ENCODE assay signal across 8 cellular contexts in the genomic region with DNA sequence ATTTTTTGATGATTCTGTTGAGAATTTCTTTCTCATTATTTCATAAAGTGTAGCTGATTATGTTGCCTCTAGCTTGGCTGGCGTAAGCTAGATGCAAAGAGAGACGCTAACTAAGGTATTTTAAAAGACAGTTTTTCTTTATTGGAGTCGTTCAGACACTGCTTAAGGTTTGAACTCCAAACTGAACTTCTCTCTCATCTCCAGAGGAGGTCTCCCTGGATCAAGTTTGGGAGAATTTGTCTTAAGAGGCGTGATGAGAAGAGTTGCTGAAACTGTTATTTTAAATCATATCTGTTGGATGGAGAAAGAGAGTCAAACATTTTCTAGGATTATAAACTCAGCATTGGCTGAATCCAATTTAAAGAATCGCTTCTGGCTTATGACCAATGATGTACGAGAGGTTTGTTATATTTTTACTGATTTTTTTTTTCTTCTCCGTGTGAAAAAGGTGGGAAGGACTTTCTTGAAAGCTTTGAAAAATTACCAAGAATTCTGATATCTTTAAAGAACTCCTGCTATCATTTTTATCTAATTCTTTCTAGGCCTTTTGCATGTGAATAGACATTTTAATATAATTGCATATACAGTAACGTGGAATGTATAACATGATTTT. TPM values are rescaled to one million over a fixed set of nuclear protein-coding genes. Genes with fewer than 3 reads are reported as not detected.
DNase-seq lines count a peak whose midpoint lies in the region; ATAC-seq and TF ChIP-seq lines count a peak whose summit lies in the region.

No MANE protein-coding gene starts in this region.

- DNase-seq in NCI-H1105 (lab: John Stamatoyannopoulos, UW) (peak; percentile 4), amniotic epithelial cell (ENCODE audit: low read depth) (peak; percentile 83), hepatocyte (ENCODE audit: low spot score) (peak; percentile 75), testis (no peak), UCSD-AML1 (lab: John Stamatoyannopoulos, UW; ENCODE audit: unreplicated experiment) (no peak), T-helper 17 cell (no peak)

- H3K36me3 ChIP-seq in hepatocyte (replicated peaks; ENCODE audit: insufficient read depth, low read depth) (no peaks in the 10 kb centered on the region), testis (ENCODE audit: low read depth, missing control alignments) (no peaks in the 10 kb centered on the region)

- no peak overlapping the region for H3K27ac ChIP-seq in hepatocyte
- H3K27ac ChIP-seq in testis, result no peak overlapping the region

- no peak overlapping the region for H3K4me2 ChIP-seq in hepatocyte

- H3K79me2 ChIP-seq in hepatocyte, result no peaks in the 10 kb centered on the region

- no peak for TF ChIP-seq POLR2A in testis (IDR thresholded peaks at IDR 0.05)

- H3K4me3 ChIP-seq in hepatocyte (no peak overlapping the region), testis (no peak overlapping the region)

- H3K4me1 ChIP-seq in hepatocyte (ENCODE audit: insufficient read depth) (no peaks in the 10 kb centered on the region), testis (peaks cover 4% of the 10 kb centered on the region)

- H3K27me3 Mint-ChIP-seq in T-helper 17 cell, result no peaks in the 10 kb centered on the region

- H3K27me3 ChIP-seq in hepatocyte (no peaks in the 10 kb centered on the region), testis (no peaks in the 10 kb centered on the region)

- no peak for ATAC-seq in T-helper 17 cell
- no peak for ATAC-seq in activated CD4-positive, CD25-positive, alpha-beta regulatory T cell treated with anti-CD3 and anti-CD28 coated beads, Interleukin-2, amount 50 U/mL, for 24 hours

- no peak overlapping the region for H3K27ac Mint-ChIP-seq in T-helper 17 cell

- no peaks in the 10 kb centered on the region for H3K9me3 ChIP-seq in hepatocyte (ENCODE audit: low read depth)
- no peaks in the 10 kb centered on the region for H3K9me3 ChIP-seq in testis
- no peaks in the 10 kb centered on the region for H3K9me3 ChIP-seq in T-helper 17 cell (ENCODE audit: control insufficient read depth, low read length, poor library complexity, severe bottlenecking)

- H2AFZ ChIP-seq in hepatocyte, result no peak overlapping the region

- intact Hi-C loops in testis (cut with DNase I; ENCODE audit: low total_unique reads), result loop anchor here (5.0 kb wide), 1 partner anchor 208 kb away; no protein-coding TSS in a partner anchor

- no peaks in the 10 kb centered on the region for H4K20me1 ChIP-seq in hepatocyte (ENCODE audit: insufficient read depth, poor library complexity, severe bottlenecking)

- 31% methylated on average over 8 of the region's 8 CpGs for WGBS in hepatocyte (ENCODE audit: low lambda C conversion rate, missing lambda C conversion rate)
- WGBS in testis, 2 donors, result 33 to 41% methylated on average over 8 of the region's 8 CpGs

- no peaks in the 10 kb centered on the region for H3K9me2 ChIP-seq in hepatocyte (replicated peaks; ENCODE audit: insufficient read depth)

- no peak overlapping the region for H3K4me3 Mint-ChIP-seq in T-helper 17 cell

- H3K4me1 Mint-ChIP-seq in T-helper 17 cell, result peaks cover 4% of the 10 kb centered on the region

- peaks cover 7% of the 10 kb centered on the region for H3K36me3 Mint-ChIP-seq in T-helper 17 cell (ENCODE audit: low read depth)

- peak; percentile 53; the same call in 2 of the 3 replicates for TF ChIP-seq CTCF in GM12872 (IDR thresholded peaks at IDR 0.05; ENCODE audit: insufficient read depth, low read depth, low read length)
- TF ChIP-seq CTCF in hepatocyte (IDR thresholded peaks at IDR 0.05; ENCODE audit: poor library complexity), result peak; percentile 78
- peak in 2 of 3 experiments; percentile 43 to 47 for TF ChIP-seq CTCF in testis (IDR thresholded peaks at IDR 0.05)

RNA-seq across cellular contexts. Expression of a gene that starts 34.0 kb away (rescaled TPM):
- total RNA-seq in hepatocyte (0.16 TPM in 1 of 2 replicates, not detected in the other), testis (10 to 100 TPM; 15.3 to 16.1 TPM), T-helper 17 cell (10 to 100 TPM; 11.6 to 85.3 TPM)
- polyA plus RNA-seq in hepatocyte (0.59 and 0.64 TPM in 2 replicates), testis (ENCODE audit: insufficient read depth, low read depth, low replicate concordance) (9.9 TPM)

Comparison
In these comparisons a context has a peak if more than half of its experiments do, and no peak if none do; other contexts are left out.
1. DNase-seq: peak in NCI-H1105 (single experiment), amniotic epithelial cell (single experiment) and hepatocyte (single experiment); none in testis (single experiment), UCSD-AML1 (single experiment) and T-helper 17 cell (0 of 3).
2. RNA of a gene that starts 34.0 kb away (total RNA-seq): 11.6 to 85.3 TPM in T-helper 17 cell and 15.3 to 16.1 TPM in testis; 0.16 TPM in hepatocyte; every median in the first group is over 10 times any median in the second.
3. Peak in every context shown above with its lines, with median percentiles within 50 percentile points of each other: CTCF ChIP-seq.